In the genomic region with DNA sequence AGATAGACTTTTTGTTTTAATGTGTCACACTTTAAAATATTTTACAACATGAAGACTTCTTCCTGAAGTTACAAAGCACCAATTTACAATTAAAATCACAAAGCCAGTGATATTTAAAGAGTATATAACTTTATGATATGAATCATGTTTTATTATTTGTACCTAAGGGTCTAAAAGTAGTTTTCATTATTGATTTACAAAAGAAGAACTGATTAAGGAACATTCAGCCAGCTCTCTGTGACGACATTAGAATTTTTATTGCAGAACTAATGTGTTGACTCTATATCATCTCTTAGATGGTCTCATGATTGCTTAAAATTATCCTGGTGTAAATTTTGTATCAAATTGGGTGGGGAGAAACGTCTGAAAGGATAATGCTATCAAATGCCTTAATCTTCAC, we compare ENCODE assay signal across 30 cellular contexts.
"Had no signal": no experiment of that assay in that cellular context is flagged by ENCODE, and none has a peak within 500 bp of the region (broad histone marks: within the 10 kb centered on the region; RNA-seq: fewer than 3 reads in every experiment).

No MANE protein-coding gene starts in this region.

- H3K27ac Mint-ChIP-seq: activated CD4-positive, alpha-beta memory T cell treated with anti-CD3 and anti-CD28 coated beads for 36 hours; activated CD4-positive, alpha-beta T cell treated with anti-CD3 and anti-CD28 coated beads for 36 hours; activated CD4-positive, alpha-beta T cell treated with anti-CD3 and anti-CD28 coated beads, Interleukin-2, amount 10 ng/mL, durations not matched to agents 24 days and 14 days; activated CD8-positive, alpha-beta memory T cell treated with anti-CD3 and anti-CD28 coated beads, Interleukin-2, amount 10 ng/mL, durations not matched to agents 7 days and 5 days; activated CD8-positive, alpha-beta T cell treated with anti-CD3 and anti-CD28 coated beads, Interleukin-2, amount 10 ng/mL, durations not matched to agents 7 days and 5 days; activated naive CD8-positive, alpha-beta T cell; activated T-helper 17 cell treated with anti-CD3 and anti-CD28 coated beads, Interleukin-2, amount 50 U/mL, for 72 hours; effector memory CD8-positive, alpha-beta T cell; T-helper 17 cell; T-helper 2 cell treated with Interferon-gamma antibody and Interleukin-4, amounts not matched to agents 5 μg/mL and 100 μg/mL, for 36 hours had no signal

- H3K9me3 ChIP-seq: esophagus muscularis mucosa, gastrocnemius medialis had no signal

- H3K27ac ChIP-seq: esophagus muscularis mucosa, foreskin keratinocyte, gastrocnemius medialis had no signal

- H3K4me1 ChIP-seq: esophagus muscularis mucosa, foreskin keratinocyte, gastrocnemius medialis had no signal

- H3K9me3 Mint-ChIP-seq: activated CD4-positive, alpha-beta memory T cell treated with anti-CD3 and anti-CD28 coated beads for 36 hours; activated CD4-positive, alpha-beta T cell treated with anti-CD3 and anti-CD28 coated beads, Interleukin-2, amount 10 ng/mL, durations not matched to agents 24 days and 14 days; activated T-helper 17 cell treated with anti-CD3 and anti-CD28 coated beads, Interleukin-2, amount 50 U/mL, for 72 hours; effector memory CD8-positive, alpha-beta T cell; T-helper 2 cell treated with Interferon-gamma antibody and Interleukin-4, amounts not matched to agents 5 μg/mL and 100 μg/mL, for 36 hours had no signal

- H3K4me3 Mint-ChIP-seq: activated CD4-positive, alpha-beta memory T cell treated with anti-CD3 and anti-CD28 coated beads for 36 hours; activated CD4-positive, alpha-beta T cell treated with anti-CD3 and anti-CD28 coated beads for 36 hours; activated CD4-positive, alpha-beta T cell treated with anti-CD3 and anti-CD28 coated beads, Interleukin-2, amount 10 ng/mL, durations not matched to agents 24 days and 14 days; activated CD8-positive, alpha-beta memory T cell treated with anti-CD3 and anti-CD28 coated beads, Interleukin-2, amount 10 ng/mL, durations not matched to agents 7 days and 5 days; activated CD8-positive, alpha-beta T cell treated with anti-CD3 and anti-CD28 coated beads, Interleukin-2, amount 10 ng/mL, durations not matched to agents 7 days and 5 days; activated naive CD8-positive, alpha-beta T cell; activated T-cell treated with anti-CD3 and anti-CD28 coated beads, Interleukin-2, amount 50 U/mL, for 4 hours; activated T-helper 17 cell treated with anti-CD3 and anti-CD28 coated beads, Interleukin-2, amount 50 U/mL, for 72 hours; effector memory CD8-positive, alpha-beta T cell; T-helper 17 cell; T-helper 2 cell treated with Interferon-gamma antibody and Interleukin-4, amounts not matched to agents 5 μg/mL and 100 μg/mL, for 36 hours had no signal

- DNase-seq: activated CD4-positive, alpha-beta memory T cell treated with anti-CD3 and anti-CD28 coated beads for 36 hours; activated CD4-positive, alpha-beta T cell treated with anti-CD3 and anti-CD28 coated beads for 36 hours; activated CD4-positive, alpha-beta T cell treated with anti-CD3 and anti-CD28 coated beads, Interleukin-2, amount 10 ng/mL, durations not matched to agents 24 days and 14 days; activated CD4-positive, CD25-positive, alpha-beta regulatory T cell; activated CD4-positive, CD25-positive, alpha-beta regulatory T cell treated with anti-CD3 and anti-CD28 coated beads, Interleukin-2, amount 50 U/mL, for 72 hours; activated CD8-positive, alpha-beta memory T cell treated with anti-CD3 and anti-CD28 coated beads, Interleukin-2, amount 10 ng/mL, durations not matched to agents 7 days and 5 days; activated CD8-positive, alpha-beta T cell treated with anti-CD3 and anti-CD28 coated beads, Interleukin-2, amount 10 ng/mL, durations not matched to agents 7 days and 5 days; activated effector memory CD4-positive, alpha-beta T cell treated with Interleukin-2 at 50 U/mL for 16 hours; activated gamma-delta T cell treated with Interleukin-2 at 50 U/mL for 16 hours; activated naive CD4-positive, alpha-beta T cell treated with anti-CD3 and anti-CD28 coated beads, Interleukin-2, amount 50 U/mL, for 16 hours; activated naive CD4-positive, alpha-beta T cell treated with Interleukin-2 at 50 U/mL for 16 hours; activated T-cell treated with anti-CD3 and anti-CD28 coated beads, Interleukin-2, amount 50 U/mL, for 4 hours; amniotic stem cell; anterior cingulate cortex; cortex of kidney; dermis blood vessel endothelial cell; effector CD4-positive, alpha-beta T cell; effector memory CD8-positive, alpha-beta T cell; erythroblast; foreskin keratinocyte; gastrocnemius medialis; T-helper 1 cell; T-helper 17 cell; T1000 had no signal

- H3K4me3 ChIP-seq: esophagus muscularis mucosa, gastrocnemius medialis had no signal

- ATAC-seq: activated CD4-positive, alpha-beta T cell treated with anti-CD3 and anti-CD28 coated beads for 36 hours; activated CD8-positive, alpha-beta memory T cell treated with anti-CD3 and anti-CD28 coated beads, Interleukin-2, amount 10 ng/mL, durations not matched to agents 7 days and 5 days; activated CD8-positive, alpha-beta T cell treated with anti-CD3 and anti-CD28 coated beads, Interleukin-2, amount 10 ng/mL, durations not matched to agents 7 days and 5 days; activated T-cell treated with anti-CD3 and anti-CD28 coated beads, Interleukin-2, amount 50 U/mL, for 4 hours; activated T-helper 17 cell treated with anti-CD3 and anti-CD28 coated beads, Interleukin-2, amount 50 U/mL, for 72 hours; effector memory CD8-positive, alpha-beta T cell; foreskin keratinocyte; gastrocnemius medialis; T-helper 17 cell had no signal

- FAIRE-seq: astrocyte, colon had no signal

- H3K4me1 Mint-ChIP-seq: activated CD4-positive, alpha-beta T cell treated with anti-CD3 and anti-CD28 coated beads for 36 hours; activated CD4-positive, alpha-beta T cell treated with anti-CD3 and anti-CD28 coated beads, Interleukin-2, amount 10 ng/mL, durations not matched to agents 24 days and 14 days; activated CD8-positive, alpha-beta memory T cell treated with anti-CD3 and anti-CD28 coated beads, Interleukin-2, amount 10 ng/mL, durations not matched to agents 7 days and 5 days; activated T-helper 17 cell treated with anti-CD3 and anti-CD28 coated beads, Interleukin-2, amount 50 U/mL, for 72 hours; T-helper 17 cell had no signal

- H3K27me3 Mint-ChIP-seq: activated CD4-positive, alpha-beta memory T cell treated with anti-CD3 and anti-CD28 coated beads for 36 hours; activated CD4-positive, alpha-beta T cell treated with anti-CD3 and anti-CD28 coated beads for 36 hours; activated CD4-positive, alpha-beta T cell treated with anti-CD3 and anti-CD28 coated beads, Interleukin-2, amount 10 ng/mL, durations not matched to agents 24 days and 14 days; activated CD8-positive, alpha-beta memory T cell treated with anti-CD3 and anti-CD28 coated beads, Interleukin-2, amount 10 ng/mL, durations not matched to agents 7 days and 5 days; activated naive CD8-positive, alpha-beta T cell; activated T-helper 17 cell treated with anti-CD3 and anti-CD28 coated beads, Interleukin-2, amount 50 U/mL, for 72 hours; effector memory CD8-positive, alpha-beta T cell; T-helper 17 cell had no signal

- H3K27me3 ChIP-seq: esophagus muscularis mucosa, foreskin keratinocyte, gastrocnemius medialis had no signal

- H3K36me3 ChIP-seq: gastrocnemius medialis had no signal
